Comparison of ENCODE assay signal across 9 cellular contexts in the genomic region with DNA sequence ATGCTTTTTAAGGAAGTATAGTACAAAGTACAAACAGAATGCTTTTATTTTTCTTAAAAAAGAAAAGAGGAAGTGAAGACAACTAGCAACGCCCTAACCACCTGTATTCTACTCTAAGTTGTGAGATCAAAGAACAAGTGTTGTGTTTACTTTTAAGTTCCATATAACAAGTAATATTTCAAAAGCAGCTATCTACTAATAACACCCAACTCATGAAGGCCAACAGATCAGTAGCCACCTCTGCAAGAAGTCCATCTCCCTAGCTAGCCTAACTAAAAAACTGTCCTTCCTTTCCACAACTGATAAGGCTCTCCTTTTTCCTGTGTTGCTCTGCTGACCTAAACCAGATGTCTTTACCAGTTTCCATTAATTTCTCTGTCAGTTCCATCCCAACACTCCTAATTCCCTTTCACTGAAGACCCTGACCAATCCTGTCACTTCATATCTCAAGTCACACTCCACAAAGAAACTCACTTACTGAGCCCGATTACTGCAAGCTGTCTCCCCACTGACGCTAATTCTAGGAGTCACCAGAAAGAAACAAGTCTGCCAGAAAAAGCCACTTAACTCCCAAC. TPM values are rescaled to one million over a fixed set of nuclear protein-coding genes. Genes with fewer than 3 reads are reported as not detected.
DNase-seq lines count a peak whose midpoint lies in the region; ATAC-seq and TF ChIP-seq lines count a peak whose summit lies in the region.
"Had no signal": no experiment of that assay in that cellular context is flagged by ENCODE, and none has a peak within 500 bp of the region (broad histone marks: within the 10 kb centered on the region; RNA-seq: fewer than 3 reads in every experiment).

No MANE protein-coding gene starts in this region.

- H3K4me2 ChIP-seq in OCI-LY3 (ENCODE audit: low read length): peak overlapping the region; percentile 56

- H3K4me1 Mint-ChIP-seq in T-helper 1 cell treated with Interleukin-12 subunit alpha and Interleukin-12 subunit beta and Interleukin-4 antibody, amounts not matched to agents 30 μg/mL and 1 μg/mL, for 36 hours (ENCODE audit: low read depth): peaks cover 27% of the 10 kb centered on the region

- H3K4me1 ChIP-seq in OCI-LY3 (ENCODE audit: low read length) (peaks cover 16% of the 10 kb centered on the region), mucosa of descending colon (ENCODE audit: low read depth) (peaks cover 22% of the 10 kb centered on the region)

- no peak overlapping the region for H2AFZ ChIP-seq in OCI-LY3 (ENCODE audit: low read depth, low read length)

- peaks cover 23% of the 10 kb centered on the region for H3K36me3 ChIP-seq in OCI-LY3 (replicated peaks; ENCODE audit: low read depth, low read length)
- no peaks in the 10 kb centered on the region for H3K36me3 ChIP-seq in mucosa of descending colon (ENCODE audit: low read depth)

- H3K27ac ChIP-seq in OCI-LY3 (ENCODE audit: low read length): peak overlapping the region; percentile 57
- H3K27ac ChIP-seq: 22Rv1 had no signal

- DNase-seq in T-helper 1 cell (no peak), mucosa of descending colon (no peak), epidermal melanocyte (ENCODE audit: insufficient read length, low spot score) (no peak), HPDE6-E6E7 (ENCODE audit: extremely low spot score) (no peak), HT-29 (ENCODE audit: low spot score) (no peak)

- H3K4me3 Mint-ChIP-seq in T-helper 1 cell treated with Interleukin-12 subunit alpha and Interleukin-12 subunit beta and Interleukin-4 antibody, amounts not matched to agents 30 μg/mL and 1 μg/mL, for 36 hours: peak overlapping the region; percentile 27

- peaks cover 26% of the 10 kb centered on the region for H4K20me1 ChIP-seq in OCI-LY3 (ENCODE audit: insufficient read depth, low read length)

- ATAC-seq in HG02840 (IDR thresholded peaks at IDR 0.05; ENCODE audit: low FRiP score, unreplicated experiment) (peak; percentile 93), mucosa of descending colon (peak; percentile 94)

- no peaks in the 10 kb centered on the region for H3K27me3 ChIP-seq in OCI-LY3 (ENCODE audit: low read depth, low read length)

- peak overlapping the region; percentile 64 for H3K27ac Mint-ChIP-seq in T-helper 1 cell treated with Interleukin-12 subunit alpha and Interleukin-12 subunit beta and Interleukin-4 antibody, amounts not matched to agents 30 μg/mL and 1 μg/mL, for 36 hours

- intact Hi-C loops in mucosa of descending colon (cut with DNase I, micrococcal nuclease): no loop called here

- TF ChIP-seq CTCF in OCI-LY3 (IDR thresholded peaks at IDR 0.05; ENCODE audit: low read depth, low read length): no peak
- no peak for TF ChIP-seq CTCF in mucosa of descending colon (IDR thresholded peaks at IDR 0.05)

- peak overlapping the region; percentile 25; the same call in 1 of the 2 replicates for H3K4me3 ChIP-seq in OCI-LY3 (ENCODE audit: low read length)
- H3K4me3 ChIP-seq in mucosa of descending colon: no peak overlapping the region

- no peaks in the 10 kb centered on the region for H3K27me3 Mint-ChIP-seq in T-helper 1 cell treated with Interleukin-12 subunit alpha and Interleukin-12 subunit beta and Interleukin-4 antibody, amounts not matched to agents 30 μg/mL and 1 μg/mL, for 36 hours (ENCODE audit: low read depth)

- peak overlapping the region; percentile 20; the same call in 1 of the 2 replicates for H3K9ac ChIP-seq in OCI-LY3 (ENCODE audit: low read length)

- H3K9me3 Mint-ChIP-seq in T-helper 1 cell treated with Interleukin-12 subunit alpha and Interleukin-12 subunit beta and Interleukin-4 antibody, amounts not matched to agents 30 μg/mL and 1 μg/mL, for 36 hours: no peaks in the 10 kb centered on the region

- H3K9me3 ChIP-seq in OCI-LY3 (ENCODE audit: insufficient read depth, low read length) (no peaks in the 10 kb centered on the region), mucosa of descending colon (no peaks in the 10 kb centered on the region)

- H3K36me3 Mint-ChIP-seq in T-helper 1 cell treated with Interleukin-12 subunit alpha and Interleukin-12 subunit beta and Interleukin-4 antibody, amounts not matched to agents 30 μg/mL and 1 μg/mL, for 36 hours (ENCODE audit: low read depth): peaks cover 21% of the 10 kb centered on the region

- H3K79me2 ChIP-seq in OCI-LY3 (ENCODE audit: low read length): peaks cover 68% of the 10 kb centered on the region

RNA-seq across cellular contexts. Expression of a gene that starts 26.9 kb away (rescaled TPM):
- 10 to 100 TPM; 54.2 to 96.7 (median 58.0) TPM for total RNA-seq in mucosa of descending colon
- 8.8 and 10.7 TPM in 2 replicates for total RNA-seq in HT-29 (2014; rRNA removed; shearing (Covaris generic))
